ENCODE assay signal across 12 cellular contexts in the genomic region with DNA sequence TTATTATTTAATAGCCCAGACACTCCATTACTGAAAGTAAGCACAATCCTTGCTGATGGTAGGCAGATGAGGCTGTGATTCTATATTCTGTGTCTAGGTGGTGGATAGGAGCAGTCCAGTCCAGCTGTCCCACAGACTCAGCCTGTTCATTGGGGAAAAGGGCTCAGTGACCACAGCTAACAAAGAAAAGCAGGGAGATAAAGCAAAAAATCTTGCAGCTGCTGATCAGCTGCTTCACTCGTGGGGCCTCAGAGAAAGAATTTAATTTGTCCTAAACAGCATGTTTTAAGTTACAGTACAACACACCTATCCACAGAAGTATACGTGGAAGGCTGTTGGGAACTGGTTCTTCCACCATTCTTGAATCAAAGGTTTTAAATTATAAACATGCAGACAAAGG.
"Had no signal": no experiment of that assay in that cellular context is flagged by ENCODE, and none has a peak within 500 bp of the region (broad histone marks: within the 10 kb centered on the region; RNA-seq: fewer than 3 reads in every experiment).

No MANE protein-coding gene starts in this region.

- H3K36me3 Mint-ChIP-seq: activated naive CD8-positive, alpha-beta T cell treated with anti-CD3 and anti-CD28 coated beads for 36 hours; stimulated activated memory B cell treated with anti-CD40 and anti-IgM and Interleukin-4, amounts not matched to agents 10 μg/mL and 1 μg/mL and 100 μg/mL, for 72 hours had no signal

- DNase-seq: activated CD4-positive, alpha-beta T cell treated with anti-CD3 and anti-CD28 coated beads, Interleukin-2, amount 50 U/mL, for 48 hours; activated CD4-positive, CD25-positive, alpha-beta regulatory T cell treated with anti-CD3 and anti-CD28 coated beads, Interleukin-2, amount 50 U/mL, for 72 hours; activated gamma-delta T cell; activated naive CD8-positive, alpha-beta T cell treated with anti-CD3 and anti-CD28 coated beads for 36 hours; activated T-cell treated with anti-CD3 and anti-CD28 coated beads, Interleukin-2, amount 50 U/mL, for 48 hours; heart left ventricle; nephron progenitor cell; upper lobe of left lung had no signal

- H3K27me3 Mint-ChIP-seq: stimulated activated memory B cell treated with anti-CD40 and anti-IgM and Interleukin-4, amounts not matched to agents 10 μg/mL and 1 μg/mL and 100 μg/mL, for 72 hours had no signal

- H3K4me1 ChIP-seq: right atrium auricular region, upper lobe of left lung had no signal

- H3K9me3 Mint-ChIP-seq: activated naive CD8-positive, alpha-beta T cell treated with anti-CD3 and anti-CD28 coated beads for 36 hours; nephron progenitor cell; stimulated activated memory B cell treated with anti-CD40 and anti-IgM and Interleukin-4, amounts not matched to agents 10 μg/mL and 1 μg/mL and 100 μg/mL, for 72 hours; T-helper 2 cell treated with Interferon-gamma antibody and Interleukin-4, amounts not matched to agents 5 μg/mL and 100 μg/mL, for 36 hours had no signal

- H3K4me3 Mint-ChIP-seq: activated naive CD8-positive, alpha-beta T cell treated with anti-CD3 and anti-CD28 coated beads for 36 hours; nephron progenitor cell; stimulated activated memory B cell treated with anti-CD40 and anti-IgM and Interleukin-4, amounts not matched to agents 10 μg/mL and 1 μg/mL and 100 μg/mL, for 72 hours; T-helper 2 cell treated with Interferon-gamma antibody and Interleukin-4, amounts not matched to agents 5 μg/mL and 100 μg/mL, for 36 hours had no signal

- H3K27me3 ChIP-seq: esophagus muscularis mucosa, heart left ventricle, right atrium auricular region, upper lobe of left lung had no signal

- ATAC-seq: heart left ventricle; stimulated activated memory B cell treated with anti-CD40 and anti-IgM and Interleukin-4, amounts not matched to agents 10 μg/mL and 1 μg/mL and 100 μg/mL, for 72 hours had no signal

- H3K27ac Mint-ChIP-seq: activated naive CD8-positive, alpha-beta T cell treated with anti-CD3 and anti-CD28 coated beads for 36 hours; nephron progenitor cell; stimulated activated memory B cell treated with anti-CD40 and anti-IgM and Interleukin-4, amounts not matched to agents 10 μg/mL and 1 μg/mL and 100 μg/mL, for 72 hours; T-helper 2 cell treated with Interferon-gamma antibody and Interleukin-4, amounts not matched to agents 5 μg/mL and 100 μg/mL, for 36 hours had no signal

- H3K27ac ChIP-seq: esophagus muscularis mucosa, heart left ventricle, right atrium auricular region, upper lobe of left lung had no signal

- H3K36me3 ChIP-seq: esophagus muscularis mucosa, heart left ventricle, right atrium auricular region, upper lobe of left lung had no signal

- H3K9me3 ChIP-seq: esophagus muscularis mucosa, heart left ventricle, right atrium auricular region, upper lobe of left lung had no signal

- H3K4me1 Mint-ChIP-seq: activated naive CD8-positive, alpha-beta T cell treated with anti-CD3 and anti-CD28 coated beads for 36 hours; stimulated activated memory B cell treated with anti-CD40 and anti-IgM and Interleukin-4, amounts not matched to agents 10 μg/mL and 1 μg/mL and 100 μg/mL, for 72 hours had no signal

- H3K4me3 ChIP-seq: esophagus muscularis mucosa, heart left ventricle, right atrium auricular region, upper lobe of left lung had no signal
